ENCODE assay signal across 1 cellular context in the genomic region with DNA sequence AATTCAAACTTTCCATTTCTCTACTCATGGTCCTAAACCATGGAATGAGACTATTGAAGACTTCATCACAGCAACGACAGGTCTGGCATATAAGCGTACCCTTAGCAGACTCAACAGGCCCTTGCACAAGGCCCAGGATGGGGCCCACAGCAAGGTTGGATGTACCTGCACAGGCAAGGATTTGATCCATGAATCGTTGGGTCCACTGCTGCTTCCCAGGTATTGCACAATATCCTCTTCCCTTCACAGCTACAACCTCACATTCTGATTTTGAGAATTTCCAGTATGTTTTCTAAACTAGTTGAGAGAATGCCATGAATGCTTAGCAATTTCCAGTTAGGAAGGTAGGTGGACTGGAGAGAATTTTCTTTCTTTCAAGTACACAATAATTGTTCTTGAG.
TF ChIP-seq lines count a peak whose summit lies in the region.

No MANE protein-coding gene starts in this region.

TF ChIP-seq in GM23338, 12 proteins besides CTCF, POLR2A, EP300 and RAD21 (continued from another document):
- TF ChIP-seq, protein P1, sequence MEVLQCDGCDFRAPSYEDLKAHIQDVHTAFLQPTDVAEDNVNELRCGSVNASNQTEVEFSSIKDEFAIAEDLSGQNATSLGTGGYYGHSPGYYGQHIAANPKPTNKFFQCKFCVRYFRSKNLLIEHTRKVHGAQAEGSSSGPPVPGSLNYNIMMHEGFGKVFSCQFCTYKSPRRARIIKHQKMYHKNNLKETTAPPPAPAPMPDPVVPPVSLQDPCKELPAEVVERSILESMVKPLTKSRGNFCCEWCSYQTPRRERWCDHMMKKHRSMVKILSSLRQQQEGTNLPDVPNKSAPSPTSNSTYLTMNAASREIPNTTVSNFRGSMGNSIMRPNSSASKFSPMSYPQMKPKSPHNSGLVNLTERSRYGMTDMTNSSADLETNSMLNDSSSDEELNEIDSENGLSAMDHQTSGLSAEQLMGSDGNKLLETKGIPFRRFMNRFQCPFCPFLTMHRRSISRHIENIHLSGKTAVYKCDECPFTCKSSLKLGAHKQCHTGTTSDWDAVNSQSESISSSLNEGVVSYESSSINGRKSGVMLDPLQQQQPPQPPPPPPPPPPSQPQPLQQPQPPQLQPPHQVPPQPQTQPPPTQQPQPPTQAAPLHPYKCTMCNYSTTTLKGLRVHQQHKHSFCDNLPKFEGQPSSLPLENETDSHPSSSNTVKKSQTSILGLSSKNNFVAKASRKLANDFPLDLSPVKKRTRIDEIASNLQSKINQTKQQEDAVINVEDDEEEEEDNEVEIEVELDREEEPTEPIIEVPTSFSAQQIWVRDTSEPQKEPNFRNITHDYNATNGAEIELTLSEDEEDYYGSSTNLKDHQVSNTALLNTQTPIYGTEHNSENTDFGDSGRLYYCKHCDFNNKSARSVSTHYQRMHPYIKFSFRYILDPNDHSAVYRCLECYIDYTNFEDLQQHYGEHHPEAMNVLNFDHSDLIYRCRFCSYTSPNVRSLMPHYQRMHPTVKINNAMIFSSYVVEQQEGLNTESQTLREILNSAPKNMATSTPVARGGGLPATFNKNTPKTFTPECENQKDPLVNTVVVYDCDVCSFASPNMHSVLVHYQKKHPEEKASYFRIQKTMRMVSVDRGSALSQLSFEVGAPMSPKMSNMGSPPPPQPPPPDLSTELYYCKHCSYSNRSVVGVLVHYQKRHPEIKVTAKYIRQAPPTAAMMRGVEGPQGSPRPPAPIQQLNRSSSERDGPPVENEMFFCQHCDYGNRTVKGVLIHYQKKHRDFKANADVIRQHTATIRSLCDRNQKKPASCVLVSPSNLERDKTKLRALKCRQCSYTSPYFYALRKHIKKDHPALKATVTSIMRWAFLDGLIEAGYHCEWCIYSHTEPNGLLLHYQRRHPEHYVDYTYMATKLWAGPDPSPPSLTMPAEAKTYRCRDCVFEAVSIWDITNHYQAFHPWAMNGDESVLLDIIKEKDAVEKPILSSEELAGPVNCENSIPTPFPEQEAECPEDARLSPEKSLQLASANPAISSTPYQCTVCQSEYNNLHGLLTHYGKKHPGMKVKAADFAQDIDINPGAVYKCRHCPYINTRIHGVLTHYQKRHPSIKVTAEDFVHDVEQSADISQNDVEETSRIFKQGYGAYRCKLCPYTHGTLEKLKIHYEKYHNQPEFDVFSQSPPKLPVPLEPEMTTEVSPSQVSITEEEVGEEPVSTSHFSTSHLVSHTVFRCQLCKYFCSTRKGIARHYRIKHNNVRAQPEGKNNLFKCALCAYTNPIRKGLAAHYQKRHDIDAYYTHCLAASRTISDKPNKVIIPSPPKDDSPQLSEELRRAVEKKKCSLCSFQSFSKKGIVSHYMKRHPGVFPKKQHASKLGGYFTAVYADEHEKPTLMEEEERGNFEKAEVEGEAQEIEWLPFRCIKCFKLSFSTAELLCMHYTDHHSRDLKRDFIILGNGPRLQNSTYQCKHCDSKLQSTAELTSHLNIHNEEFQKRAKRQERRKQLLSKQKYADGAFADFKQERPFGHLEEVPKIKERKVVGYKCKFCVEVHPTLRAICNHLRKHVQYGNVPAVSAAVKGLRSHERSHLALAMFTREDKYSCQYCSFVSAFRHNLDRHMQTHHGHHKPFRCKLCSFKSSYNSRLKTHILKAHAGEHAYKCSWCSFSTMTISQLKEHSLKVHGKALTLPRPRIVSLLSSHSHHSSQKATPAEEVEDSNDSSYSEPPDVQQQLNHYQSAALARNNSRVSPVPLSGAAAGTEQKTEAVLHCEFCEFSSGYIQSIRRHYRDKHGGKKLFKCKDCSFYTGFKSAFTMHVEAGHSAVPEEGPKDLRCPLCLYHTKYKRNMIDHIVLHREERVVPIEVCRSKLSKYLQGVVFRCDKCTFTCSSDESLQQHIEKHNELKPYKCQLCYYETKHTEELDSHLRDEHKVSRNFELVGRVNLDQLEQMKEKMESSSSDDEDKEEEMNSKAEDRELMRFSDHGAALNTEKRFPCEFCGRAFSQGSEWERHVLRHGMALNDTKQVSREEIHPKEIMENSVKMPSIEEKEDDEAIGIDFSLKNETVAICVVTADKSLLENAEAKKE (CRISPR knock-in tag; IDR thresholded peaks at IDR 0.05) = no peak
- no peak for TF ChIP-seq EZH2phosphoT487 (IDR thresholded peaks at IDR 0.05; ENCODE audit: unreplicated experiment)
- TF ChIP-seq, protein P2, sequence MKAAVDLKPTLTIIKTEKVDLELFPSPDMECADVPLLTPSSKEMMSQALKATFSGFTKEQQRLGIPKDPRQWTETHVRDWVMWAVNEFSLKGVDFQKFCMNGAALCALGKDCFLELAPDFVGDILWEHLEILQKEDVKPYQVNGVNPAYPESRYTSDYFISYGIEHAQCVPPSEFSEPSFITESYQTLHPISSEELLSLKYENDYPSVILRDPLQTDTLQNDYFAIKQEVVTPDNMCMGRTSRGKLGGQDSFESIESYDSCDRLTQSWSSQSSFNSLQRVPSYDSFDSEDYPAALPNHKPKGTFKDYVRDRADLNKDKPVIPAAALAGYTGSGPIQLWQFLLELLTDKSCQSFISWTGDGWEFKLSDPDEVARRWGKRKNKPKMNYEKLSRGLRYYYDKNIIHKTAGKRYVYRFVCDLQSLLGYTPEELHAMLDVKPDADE (IDR thresholded peaks at IDR 0.05) = no peak
- no peak for TF ChIP-seq NANOG (IDR thresholded peaks at IDR 0.05; ENCODE audit: borderline replicate concordance)
- TF ChIP-seq POLR2AphosphoS5 (IDR thresholded peaks at IDR 0.05; ENCODE audit: low read depth) = no peak
- no peak for TF ChIP-seq CREB1 (CRISPR knock-in tag; IDR thresholded peaks at IDR 0.05; ENCODE audit: low read depth)
- no peak for TF ChIP-seq JUNB (IDR thresholded peaks at IDR 0.05; ENCODE audit: unreplicated experiment)
- no peak for TF ChIP-seq ZNF114 (CRISPR knock-in tag; IDR thresholded peaks at IDR 0.05)
- TF ChIP-seq, protein P3, sequence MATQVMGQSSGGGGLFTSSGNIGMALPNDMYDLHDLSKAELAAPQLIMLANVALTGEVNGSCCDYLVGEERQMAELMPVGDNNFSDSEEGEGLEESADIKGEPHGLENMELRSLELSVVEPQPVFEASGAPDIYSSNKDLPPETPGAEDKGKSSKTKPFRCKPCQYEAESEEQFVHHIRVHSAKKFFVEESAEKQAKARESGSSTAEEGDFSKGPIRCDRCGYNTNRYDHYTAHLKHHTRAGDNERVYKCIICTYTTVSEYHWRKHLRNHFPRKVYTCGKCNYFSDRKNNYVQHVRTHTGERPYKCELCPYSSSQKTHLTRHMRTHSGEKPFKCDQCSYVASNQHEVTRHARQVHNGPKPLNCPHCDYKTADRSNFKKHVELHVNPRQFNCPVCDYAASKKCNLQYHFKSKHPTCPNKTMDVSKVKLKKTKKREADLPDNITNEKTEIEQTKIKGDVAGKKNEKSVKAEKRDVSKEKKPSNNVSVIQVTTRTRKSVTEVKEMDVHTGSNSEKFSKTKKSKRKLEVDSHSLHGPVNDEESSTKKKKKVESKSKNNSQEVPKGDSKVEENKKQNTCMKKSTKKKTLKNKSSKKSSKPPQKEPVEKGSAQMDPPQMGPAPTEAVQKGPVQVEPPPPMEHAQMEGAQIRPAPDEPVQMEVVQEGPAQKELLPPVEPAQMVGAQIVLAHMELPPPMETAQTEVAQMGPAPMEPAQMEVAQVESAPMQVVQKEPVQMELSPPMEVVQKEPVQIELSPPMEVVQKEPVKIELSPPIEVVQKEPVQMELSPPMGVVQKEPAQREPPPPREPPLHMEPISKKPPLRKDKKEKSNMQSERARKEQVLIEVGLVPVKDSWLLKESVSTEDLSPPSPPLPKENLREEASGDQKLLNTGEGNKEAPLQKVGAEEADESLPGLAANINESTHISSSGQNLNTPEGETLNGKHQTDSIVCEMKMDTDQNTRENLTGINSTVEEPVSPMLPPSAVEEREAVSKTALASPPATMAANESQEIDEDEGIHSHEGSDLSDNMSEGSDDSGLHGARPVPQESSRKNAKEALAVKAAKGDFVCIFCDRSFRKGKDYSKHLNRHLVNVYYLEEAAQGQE (IDR thresholded peaks at IDR 0.05; ENCODE audit: unreplicated experiment) = no peak
TF ChIP-seq in GM23338: peak in this region for 0.
